Comparison of ENCODE assay signal across 1 cellular context in the genomic region with DNA sequence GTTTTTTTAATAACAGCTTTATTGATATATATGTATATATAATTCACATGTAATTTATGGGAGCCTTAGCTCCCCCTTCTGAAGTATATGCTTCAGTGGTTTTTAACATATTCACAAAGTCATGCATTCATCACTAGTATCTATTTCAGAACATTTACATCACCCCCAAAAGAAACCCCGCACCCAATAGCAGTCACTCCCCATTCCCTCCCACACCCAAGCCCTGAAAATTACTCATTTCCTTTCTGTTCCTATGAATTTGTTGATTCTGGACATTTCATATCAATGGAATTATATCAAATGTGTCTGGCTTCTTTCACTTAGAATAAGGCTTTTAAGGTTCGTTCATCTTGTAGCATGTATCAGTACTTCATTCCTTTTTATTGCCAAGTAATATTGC.
TF ChIP-seq lines count a peak whose summit lies in the region.

No MANE protein-coding gene starts in this region.

TF ChIP-seq in SK-N-SH treated with all-trans-retinoic acid at 6 μM for 48 hours, 23 proteins besides CTCF, POLR2A, EP300 and RAD21 (continued from another document):
- TF ChIP-seq ZNF8 (CRISPR knock-in tag; IDR thresholded peaks at IDR 0.05) = no peak
- TF ChIP-seq GLIS3 (CRISPR knock-in tag; IDR thresholded peaks at IDR 0.05) = no peak
- TF ChIP-seq, protein P1, sequence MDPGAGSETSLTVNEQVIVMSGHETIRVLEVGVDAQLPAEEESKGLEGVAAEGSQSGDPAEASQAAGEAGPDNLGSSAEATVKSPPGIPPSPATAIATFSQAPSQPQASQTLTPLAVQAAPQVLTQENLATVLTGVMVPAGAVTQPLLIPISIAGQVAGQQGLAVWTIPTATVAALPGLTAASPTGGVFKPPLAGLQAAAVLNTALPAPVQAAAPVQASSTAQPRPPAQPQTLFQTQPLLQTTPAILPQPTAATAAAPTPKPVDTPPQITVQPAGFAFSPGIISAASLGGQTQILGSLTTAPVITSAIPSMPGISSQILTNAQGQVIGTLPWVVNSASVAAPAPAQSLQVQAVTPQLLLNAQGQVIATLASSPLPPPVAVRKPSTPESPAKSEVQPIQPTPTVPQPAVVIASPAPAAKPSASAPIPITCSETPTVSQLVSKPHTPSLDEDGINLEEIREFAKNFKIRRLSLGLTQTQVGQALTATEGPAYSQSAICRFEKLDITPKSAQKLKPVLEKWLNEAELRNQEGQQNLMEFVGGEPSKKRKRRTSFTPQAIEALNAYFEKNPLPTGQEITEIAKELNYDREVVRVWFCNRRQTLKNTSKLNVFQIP (CRISPR knock-in tag; IDR thresholded peaks at IDR 0.05; ENCODE audit: borderline replicate concordance, low read depth) = no peak
- no peak for TF ChIP-seq ISL1 (CRISPR knock-in tag; IDR thresholded peaks at IDR 0.05)
- no peak for TF ChIP-seq OSR1 (CRISPR knock-in tag; IDR thresholded peaks at IDR 0.05)
- TF ChIP-seq, protein P2, sequence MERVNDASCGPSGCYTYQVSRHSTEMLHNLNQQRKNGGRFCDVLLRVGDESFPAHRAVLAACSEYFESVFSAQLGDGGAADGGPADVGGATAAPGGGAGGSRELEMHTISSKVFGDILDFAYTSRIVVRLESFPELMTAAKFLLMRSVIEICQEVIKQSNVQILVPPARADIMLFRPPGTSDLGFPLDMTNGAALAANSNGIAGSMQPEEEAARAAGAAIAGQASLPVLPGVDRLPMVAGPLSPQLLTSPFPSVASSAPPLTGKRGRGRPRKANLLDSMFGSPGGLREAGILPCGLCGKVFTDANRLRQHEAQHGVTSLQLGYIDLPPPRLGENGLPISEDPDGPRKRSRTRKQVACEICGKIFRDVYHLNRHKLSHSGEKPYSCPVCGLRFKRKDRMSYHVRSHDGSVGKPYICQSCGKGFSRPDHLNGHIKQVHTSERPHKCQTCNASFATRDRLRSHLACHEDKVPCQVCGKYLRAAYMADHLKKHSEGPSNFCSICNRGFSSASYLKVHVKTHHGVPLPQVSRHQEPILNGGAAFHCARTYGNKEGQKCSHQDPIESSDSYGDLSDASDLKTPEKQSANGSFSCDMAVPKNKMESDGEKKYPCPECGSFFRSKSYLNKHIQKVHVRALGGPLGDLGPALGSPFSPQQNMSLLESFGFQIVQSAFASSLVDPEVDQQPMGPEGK (CRISPR knock-in tag; IDR thresholded peaks at IDR 0.05; ENCODE audit: borderline replicate concordance) = no peak
- TF ChIP-seq ZNF70 (CRISPR knock-in tag; IDR thresholded peaks at IDR 0.05) = no peak
- TF ChIP-seq PPARA (CRISPR knock-in tag; IDR thresholded peaks at IDR 0.05; ENCODE audit: borderline replicate concordance) = no peak
- no peak for TF ChIP-seq ESRRG (CRISPR knock-in tag; IDR thresholded peaks at IDR 0.05)
- no peak for TF ChIP-seq ZC3H10 (CRISPR knock-in tag; IDR thresholded peaks at IDR 0.05)
